Comparison of ENCODE assay signal across 13 cellular contexts in the genomic region with DNA sequence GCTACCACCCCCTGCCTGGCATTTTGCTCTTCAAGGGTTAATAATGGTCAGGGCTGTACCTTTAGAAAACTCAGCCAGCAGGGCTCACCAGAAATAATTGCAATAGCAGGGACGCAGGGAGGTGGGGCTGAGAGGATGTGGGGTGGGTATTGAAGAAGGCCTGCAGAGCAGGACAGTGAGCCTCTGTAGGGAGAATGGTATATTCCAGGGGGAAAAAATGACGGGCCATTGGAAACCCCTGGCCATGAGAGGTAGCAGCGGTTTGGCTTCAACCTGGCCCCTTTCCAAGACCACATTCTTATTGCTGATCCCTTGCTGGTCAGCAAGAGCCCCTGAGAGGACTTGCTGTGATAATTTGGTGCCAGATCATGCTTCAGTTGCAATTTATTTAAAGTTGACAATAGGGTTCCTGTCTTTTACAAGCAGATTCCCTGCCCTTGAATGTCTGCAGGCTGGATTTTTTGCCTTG. TPM values are rescaled to one million over a fixed set of nuclear protein-coding genes. Genes with fewer than 3 reads are reported as not detected.
DNase-seq lines count a peak whose midpoint lies in the region; ATAC-seq and TF ChIP-seq lines count a peak whose summit lies in the region.
"Had no signal": no experiment of that assay in that cellular context is flagged by ENCODE, and none has a peak within 500 bp of the region (broad histone marks: within the 10 kb centered on the region; RNA-seq: fewer than 3 reads in every experiment).

No MANE protein-coding gene starts in this region.

- no peaks in the 10 kb centered on the region for H3K36me3 Mint-ChIP-seq in glutamatergic neuron (ENCODE audit: unreplicated experiment)

- H3K4ac ChIP-seq in mesenchymal stem cell (ENCODE audit: low read depth in 1 of 2, low read length in 2 of 2): no peak overlapping the region

- no peak overlapping the region for H2BK120ac ChIP-seq in mesenchymal stem cell (ENCODE audit: low read depth, low read length)

- TF ChIP-seq CTCF in RWPE2 (IDR thresholded peaks at IDR 0.05; ENCODE audit: poor library complexity, severe bottlenecking) (no peak), glutamatergic neuron (IDR thresholded peaks at IDR 0.05; ENCODE audit: partially characterized antibody, unreplicated experiment) (no peak)

- DNase-seq in Daoy (ENCODE audit: low read depth) (peak; percentile 28), NCI-H1417 (lab: John Stamatoyannopoulos, UW) (peak; percentile 83 to 96 (median 83)), RWPE2 (ENCODE audit: low spot score) (no peak), mesenchymal stem cell (peak; percentile 28), glutamatergic neuron (no peak), NCI-H2171 (lab: John Stamatoyannopoulos, UW) (no peak), aorta (no peak)
- DNase-seq: activated CD4-positive, alpha-beta T cell treated with anti-CD3 and anti-CD28 coated beads for 4 hours; effector memory CD4-positive, alpha-beta T cell; hypothalamus had no signal

- no peak overlapping the region for H4K91ac ChIP-seq in mesenchymal stem cell (ENCODE audit: low read length)

- H3K4me3 ChIP-seq in RWPE2 (ENCODE audit: severe bottlenecking): no peak overlapping the region
- no peak overlapping the region for H3K4me3 ChIP-seq in mesenchymal stem cell (ENCODE audit: insufficient read depth in 1 of 2, low read depth in 1 of 2, low read length in 2 of 2)
- H3K4me3 ChIP-seq in aorta (ENCODE audit: low read length in 2 of 2): no peak overlapping the region
- H3K4me3 ChIP-seq: SK-N-MC, skin epidermis had no signal

- no peak overlapping the region for H3K23ac ChIP-seq in mesenchymal stem cell (ENCODE audit: low read length in 2 of 2)

- WGBS in mesenchymal stem cell: 14% methylated on average over 3 of the region's 3 CpGs
- WGBS in aorta, 2 donors: 29 to 36% methylated on average over 3 of the region's 3 CpGs

- no peak overlapping the region for H2BK15ac ChIP-seq in mesenchymal stem cell (ENCODE audit: low read depth, poor library complexity, severe bottlenecking)

- H2AFZ ChIP-seq in mesenchymal stem cell (ENCODE audit: low read depth, low read length): no peak overlapping the region

- intact Hi-C loops in aorta (cut with DNase I): no loop called here

- peak overlapping the region; percentile 9 for H3K27ac ChIP-seq in RWPE2 (ENCODE audit: poor library complexity, severe bottlenecking)
- H3K27ac ChIP-seq in mesenchymal stem cell (ENCODE audit: low read length, poor library complexity, severe bottlenecking): no peak overlapping the region
- no peak overlapping the region for H3K27ac ChIP-seq in aorta (ENCODE audit: low read depth in 1 of 2, low read length in 2 of 2)
- H3K27ac ChIP-seq: SK-N-MC, skin epidermis had no signal

- no peak overlapping the region for H2BK12ac ChIP-seq in mesenchymal stem cell (ENCODE audit: low read length in 2 of 2)

- H3K9ac ChIP-seq in mesenchymal stem cell (ENCODE audit: low read length): no peak overlapping the region

- H3K18ac ChIP-seq in mesenchymal stem cell (ENCODE audit: low read depth in 1 of 2, low read length in 2 of 2): no peak overlapping the region

- peaks cover 6% of the 10 kb centered on the region for H3K27me3 Mint-ChIP-seq in glutamatergic neuron (ENCODE audit: unreplicated experiment)

- no peaks in the 10 kb centered on the region for H3K27me3 ChIP-seq in RWPE2 (ENCODE audit: insufficient read depth, poor library complexity, severe bottlenecking)
- peaks cover 0 to 4% of the 10 kb centered on the region in 2 experiments for H3K27me3 ChIP-seq in mesenchymal stem cell (ENCODE audit: control insufficient read depth in 1 of 2, insufficient read depth in 1 of 2, low read length in 2 of 2)
- H3K27me3 ChIP-seq in aorta (ENCODE audit: control insufficient read depth in 1 of 2, insufficient read depth in 2 of 2, low read length in 1 of 2): no peaks in the 10 kb centered on the region

- H3K79me1 ChIP-seq in mesenchymal stem cell (replicated peaks; ENCODE audit: low read length, poor library complexity, severe bottlenecking): no peaks in the 10 kb centered on the region

- H3K4me2 ChIP-seq in mesenchymal stem cell (ENCODE audit: low read length, poor library complexity, severe bottlenecking): no peak overlapping the region

- no peak overlapping the region for H3K4me3 Mint-ChIP-seq in glutamatergic neuron (ENCODE audit: unreplicated experiment)

- H3K4me1 ChIP-seq in RWPE2 (ENCODE audit: insufficient read depth, poor library complexity, severe bottlenecking): peaks cover 12% of the 10 kb centered on the region
- H3K4me1 ChIP-seq in mesenchymal stem cell (ENCODE audit: control insufficient read depth, insufficient read depth, low read depth, low read length): peaks cover 5% of the 10 kb centered on the region
- no peaks in the 10 kb centered on the region for H3K4me1 ChIP-seq in aorta (ENCODE audit: control insufficient read depth in 1 of 2, insufficient read depth in 2 of 2, low read length in 2 of 2)

- H3K9me3 Mint-ChIP-seq in glutamatergic neuron (ENCODE audit: unreplicated experiment): peaks cover 1% of the 10 kb centered on the region

- peaks cover 5% of the 10 kb centered on the region for H3K4me1 Mint-ChIP-seq in glutamatergic neuron (ENCODE audit: low read depth, unreplicated experiment)

- no peak overlapping the region for H4K8ac ChIP-seq in mesenchymal stem cell (ENCODE audit: low read length)

- no peak overlapping the region for H3K27ac Mint-ChIP-seq in glutamatergic neuron (ENCODE audit: unreplicated experiment)

- H3K14ac ChIP-seq in mesenchymal stem cell (ENCODE audit: low read length in 2 of 2): no peak overlapping the region

- no peak overlapping the region for H2BK5ac ChIP-seq in mesenchymal stem cell (ENCODE audit: low read depth, low read length, poor library complexity, severe bottlenecking)

- H3K9me3 ChIP-seq in RWPE2 (ENCODE audit: severe bottlenecking) (no peaks in the 10 kb centered on the region), mesenchymal stem cell (ENCODE audit: control insufficient read depth, low read length) (no peaks in the 10 kb centered on the region), aorta (ENCODE audit: control insufficient read depth, low read length) (no peaks in the 10 kb centered on the region)

- no peaks in the 10 kb centered on the region for H3K36me3 ChIP-seq in RWPE2 (ENCODE audit: low read depth)
- H3K36me3 ChIP-seq in mesenchymal stem cell (ENCODE audit: control insufficient read depth in 1 of 2, insufficient read depth in 2 of 2, low read depth in 1 of 2, low read length in 2 of 2): no peaks in the 10 kb centered on the region
- no peaks in the 10 kb centered on the region for H3K36me3 ChIP-seq in aorta (ENCODE audit: control insufficient read depth in 1 of 2, insufficient read depth in 2 of 2, low read length in 1 of 2)

- peak; percentile 70 for ATAC-seq in RWPE2 (ENCODE audit: low read depth)
- no peak for ATAC-seq in HG03039 (IDR thresholded peaks at IDR 0.05; ENCODE audit: unreplicated experiment)
- no peak for ATAC-seq in aorta (ENCODE audit: low FRiP score)

- H2AK5ac ChIP-seq in mesenchymal stem cell (ENCODE audit: low read length, severe bottlenecking): no peak overlapping the region

RNA-seq across cellular contexts. Expression of gene CTNNA1, which starts 36.7 kb away (rescaled TPM):
- total RNA-seq in Daoy (2014; rRNA removed; shearing (Covaris generic)): 255 and 285 TPM in 2 replicates
- polyA plus RNA-seq in mesenchymal stem cell (2013, experiment 1 of 2): 140 TPM
- 144 TPM for polyA plus RNA-seq in mesenchymal stem cell (2013, experiment 2 of 2)
- total RNA-seq in glutamatergic neuron (ENCODE audit: unreplicated experiment): 598 TPM
- total RNA-seq in aorta: 100 to 1,000 TPM; 425 to 446 TPM
- 100 to 1,000 TPM; 107 to 131 TPM for polyA plus RNA-seq in aorta

Comparison
In these comparisons a context has a peak if more than half of its experiments do, and no peak if none do; other contexts are left out.
1. DNase-seq: peak in Daoy (single experiment), NCI-H1417 (3 of 3) and mesenchymal stem cell (single experiment); none in RWPE2 (single experiment), glutamatergic neuron (single experiment), NCI-H2171 (single experiment) and aorta (0 of 2).